1 cellular context compared by ENCODE assay signal in genomic region chr6:87308970-87309369, GRCh38.
TF ChIP-seq lines count a peak whose summit lies in the region.

No MANE protein-coding gene starts in this region.

TF ChIP-seq in K562, 482 proteins besides CTCF, POLR2A, EP300 and RAD21:
- TF ChIP-seq ZBTB11 (CRISPR knock-in tag; IDR thresholded peaks at IDR 0.05) (no peak), KAT7 (CRISPR knock-in tag; IDR thresholded peaks at IDR 0.05; ENCODE audit: borderline replicate concordance) (no peak), UBTF (IDR thresholded peaks at IDR 0.05; ENCODE audit: borderline replicate concordance in 1 of 2, low read depth in 2 of 2, low read length in 2 of 2) (no peak), MAX (CRISPR knock-in tag; IDR thresholded peaks at IDR 0.05) (no peak)
